1 cellular context compared by ENCODE assay signal in genomic region chr1:156767101-156767878, GRCh38.
TF ChIP-seq lines count a peak whose summit lies in the region.

TSS of gene PRCC (plus strand) at chr1:156767535. CDS start at chr1:156767772, 237 bp downstream.

TF ChIP-seq in HepG2, 621 proteins besides CTCF, POLR2A, EP300 and RAD21 (continued from another document and continues in another):
- TF ChIP-seq FOXP4 (CRISPR knock-in tag; IDR thresholded peaks at IDR 0.05) (no peak; the same call in 1 of the 2 replicates), ZNF513 (CRISPR knock-in tag; conservative IDR thresholded peaks at IDR 0.05) (peak; percentile 93), ELK4 (CRISPR knock-in tag; IDR thresholded peaks at IDR 0.05; ENCODE audit: borderline replicate concordance) (peak; percentile 78; the same call in 1 of the 2 replicates), POGZ (CRISPR knock-in tag; IDR thresholded peaks at IDR 0.05) (peak; percentile 37), ZMYM4 (CRISPR knock-in tag; IDR thresholded peaks at IDR 0.05) (peak; percentile 71; the same call in 1 of the 2 replicates), THAP11 (CRISPR knock-in tag; IDR thresholded peaks at IDR 0.05) (peak; percentile 98), ARNT (IDR thresholded peaks at IDR 0.05) (no peak), KMT2B (CRISPR knock-in tag; IDR thresholded peaks at IDR 0.05) (peak; percentile 83), NR2F2 (IDR thresholded peaks at IDR 0.05; ENCODE audit: borderline replicate concordance, low read depth) (0 out of 2 replicates have a peak, but pooled peaks have one; percentile 48), SMAD3 (CRISPR knock-in tag; IDR thresholded peaks at IDR 0.05) (peak; percentile 16), CAMTA2 (CRISPR knock-in tag; IDR thresholded peaks at IDR 0.05; ENCODE audit: borderline replicate concordance) (no peak; the same call in 1 of the 2 replicates), MIXL1 (CRISPR knock-in tag; IDR thresholded peaks at IDR 0.05) (peak; percentile 52; the same call in 1 of the 2 replicates), ZNF615 (CRISPR knock-in tag; IDR thresholded peaks at IDR 0.05; ENCODE audit: borderline replicate concordance) (no peak), SIX4 (CRISPR knock-in tag; IDR thresholded peaks at IDR 0.05) (no peak), MYC (CRISPR knock-in tag; IDR thresholded peaks at IDR 0.05; ENCODE audit: borderline replicate concordance) (peak; percentile 67), ZNF883 (CRISPR knock-in tag; IDR thresholded peaks at IDR 0.05; ENCODE audit: not compliant biosample characterization) (no peak), HBP1 (CRISPR knock-in tag; IDR thresholded peaks at IDR 0.05; ENCODE audit: low read depth) (peak; percentile 49; the same call in 1 of the 2 replicates), PCBP1 (IDR thresholded peaks at IDR 0.05; ENCODE audit: borderline replicate concordance, low read depth, low read length) (peak; percentile 52; the same call in 1 of the 2 replicates), TOPORS (CRISPR knock-in tag; IDR thresholded peaks at IDR 0.05) (peak; percentile 66; the same call in 1 of the 2 replicates), PHF5A (CRISPR knock-in tag; IDR thresholded peaks at IDR 0.05; ENCODE audit: low read depth, unreplicated experiment) (no peak), ZNF18 (CRISPR knock-in tag; IDR thresholded peaks at IDR 0.05; ENCODE audit: insufficient replicate concordance) (no peak), PAX8 (CRISPR knock-in tag; IDR thresholded peaks at IDR 0.05; ENCODE audit: borderline replicate concordance) (0 out of 2 replicates have a peak, but pooled peaks have one; percentile 31), ZNF577 (CRISPR knock-in tag; IDR thresholded peaks at IDR 0.05; ENCODE audit: borderline replicate concordance, low read depth) (no peak; the same call in 1 of the 2 replicates), ZNF589 (CRISPR knock-in tag; conservative IDR thresholded peaks at IDR 0.05) (no peak), KDM5B (CRISPR knock-in tag; IDR thresholded peaks at IDR 0.05; ENCODE audit: borderline replicate concordance) (peak; percentile 81), ZNF407 (CRISPR knock-in tag; IDR thresholded peaks at IDR 0.05; ENCODE audit: not compliant biosample characterization) (no peak), SAP130 (CRISPR knock-in tag; IDR thresholded peaks at IDR 0.05; ENCODE audit: low read depth) (peak; percentile 74), PPARG (CRISPR knock-in tag; conservative IDR thresholded peaks at IDR 0.05) (no peak), THRA (CRISPR knock-in tag; IDR thresholded peaks at IDR 0.05; ENCODE audit: borderline replicate concordance) (no peak; the same call in none of the 2 replicates), MAZ (IDR thresholded peaks at IDR 0.05; ENCODE audit: borderline replicate concordance, low read depth, low read length) (no peak; the same call in 1 of the 2 replicates), MAZ (CRISPR knock-in tag; IDR thresholded peaks at IDR 0.05; ENCODE audit: low read depth) (peak; percentile 77), ZNF530 (CRISPR knock-in tag; IDR thresholded peaks at IDR 0.05; ENCODE audit: low read depth) (no peak), KLF11 (CRISPR knock-in tag; IDR thresholded peaks at IDR 0.05) (peak; percentile 37; the same call in 1 of the 2 replicates), DBP (CRISPR knock-in tag; IDR thresholded peaks at IDR 0.05; ENCODE audit: not compliant biosample characterization) (no peak), PBX2 (CRISPR knock-in tag; IDR thresholded peaks at IDR 0.05) (peak; percentile 33; the same call in 1 of the 2 replicates)
